In genomic region chr11:46936138-46937110, GRCh38 we compare ENCODE assay signal across 8 cellular contexts. TPM values are rescaled to one million over a fixed set of nuclear protein-coding genes. Genes with fewer than 3 reads are reported as not detected.
A peak's percentile ranks its signal among the peaks of the same experiment; 100 is the strongest.
DNase-seq lines count a peak whose midpoint lies in the region; ATAC-seq and TF ChIP-seq lines count a peak whose summit lies in the region.

TSS of gene CSTPP1 (plus strand) at chr11:46936761. CDS start at chr11:46936806, 45 bp downstream.

- no peaks in the 10 kb centered on the region for H3K27me3 ChIP-seq in AG04450 (ENCODE audit: control insufficient read depth, insufficient read depth, low read length)

- H3K36me3 Mint-ChIP-seq in central memory CD8-positive, alpha-beta T cell (ENCODE audit: insufficient read depth), result peaks cover 17% of the 10 kb centered on the region

- no peaks in the 10 kb centered on the region for H3K9me3 ChIP-seq in AG04450 (ENCODE audit: control insufficient read depth, insufficient read depth, low read length)

- no peak for TF ChIP-seq CTCF in AG04450 (IDR thresholded peaks at IDR 0.05; ENCODE audit: low read depth, low read length)

- peaks cover 17% of the 10 kb centered on the region for H3K27me3 Mint-ChIP-seq in central memory CD8-positive, alpha-beta T cell

- peak within 1 kb of the TSS; percentile 83 for H3K4me3 ChIP-seq in AG04450 (ENCODE audit: low read depth, low read length)

- DNase-seq in AG04450 (ENCODE audit: low read depth, low spot score) (peak; percentile 86), NCI-H345 treated with DMSO at 0.1 percent for 48 hours (lab: John Stamatoyannopoulos, UW; ENCODE audit: unreplicated experiment) (peak; percentile 77), iris pigment epithelial cell (ENCODE audit: low read depth) (peak; percentile 92)
- DNase-seq in central memory CD8-positive, alpha-beta T cell (ENCODE audit: low spot score in 2 of 2), result peak; percentile 86 to 88
- DNase-seq in stimulated activated CD4-positive, alpha-beta T cell treated with anti-CD3 and anti-CD28 coated beads, Interleukin-12 subunit alpha, Interleukin-12 subunit beta, amount 100 ng/mL, for 24 hours (ENCODE audit: low read depth in 2 of 2), result peak; percentile 85 to 93

- CTCF ChIA-PET in AG04450 (lab: Charles Lee), result interaction anchor here (0.7 to 1.4 kb wide), 5 partner anchors 20 to 437 kb away, joined by 3 to 9 read pairs (median 4); no protein-coding TSS in a partner anchor

- no peaks in the 10 kb centered on the region for H3K9me3 Mint-ChIP-seq in central memory CD8-positive, alpha-beta T cell

- H3K27ac Mint-ChIP-seq in central memory CD8-positive, alpha-beta T cell (ENCODE audit: low read depth), result peak within 1 kb of the TSS; percentile 92

- peaks cover 18% of the 10 kb centered on the region for H3K4me1 Mint-ChIP-seq in central memory CD8-positive, alpha-beta T cell

- ATAC-seq in GM18909 (IDR thresholded peaks at IDR 0.05; ENCODE audit: poor library complexity, unreplicated experiment) (peak; percentile 94), HG03280 (IDR thresholded peaks at IDR 0.05; ENCODE audit: unreplicated experiment) (peak; percentile 93)
- ATAC-seq in activated CD4-positive, CD25-positive, alpha-beta regulatory T cell treated with anti-CD3 and anti-CD28 coated beads, Interleukin-2, amount 50 U/mL, for 24 hours, result peak; percentile 96 to 97
- peak; percentile 93 for ATAC-seq in central memory CD8-positive, alpha-beta T cell (replicated peaks; ENCODE audit: extremely low read depth, poor library complexity, severe bottlenecking)

- no peak within 1 kb of the TSS for H3K27ac ChIP-seq in AG04450 (ENCODE audit: low read depth, low read length)

- POLR2A ChIA-PET in AG04450 (lab: Yijun Ruan, JAX), result interaction anchor here (0.7 to 1.1 kb wide), 4 partner anchors 16 to 217 kb away, joined by 3 to 4 read pairs (median 3); no protein-coding TSS in a partner anchor

- peak within 1 kb of the TSS; percentile 89 for H3K4me3 Mint-ChIP-seq in central memory CD8-positive, alpha-beta T cell

RNA-seq across cellular contexts. Expression of gene CSTPP1, which starts in this region (rescaled TPM):
- 30.2 and 38.7 TPM in 2 replicates for polyA plus RNA-seq in AG04450 (2011; rRNA removed)
- polyA minus RNA-seq in AG04450 (2011; rRNA and poly(A)+ RNA removed), result 38.3 and 42.4 TPM in 2 replicates
